In the genomic region with DNA sequence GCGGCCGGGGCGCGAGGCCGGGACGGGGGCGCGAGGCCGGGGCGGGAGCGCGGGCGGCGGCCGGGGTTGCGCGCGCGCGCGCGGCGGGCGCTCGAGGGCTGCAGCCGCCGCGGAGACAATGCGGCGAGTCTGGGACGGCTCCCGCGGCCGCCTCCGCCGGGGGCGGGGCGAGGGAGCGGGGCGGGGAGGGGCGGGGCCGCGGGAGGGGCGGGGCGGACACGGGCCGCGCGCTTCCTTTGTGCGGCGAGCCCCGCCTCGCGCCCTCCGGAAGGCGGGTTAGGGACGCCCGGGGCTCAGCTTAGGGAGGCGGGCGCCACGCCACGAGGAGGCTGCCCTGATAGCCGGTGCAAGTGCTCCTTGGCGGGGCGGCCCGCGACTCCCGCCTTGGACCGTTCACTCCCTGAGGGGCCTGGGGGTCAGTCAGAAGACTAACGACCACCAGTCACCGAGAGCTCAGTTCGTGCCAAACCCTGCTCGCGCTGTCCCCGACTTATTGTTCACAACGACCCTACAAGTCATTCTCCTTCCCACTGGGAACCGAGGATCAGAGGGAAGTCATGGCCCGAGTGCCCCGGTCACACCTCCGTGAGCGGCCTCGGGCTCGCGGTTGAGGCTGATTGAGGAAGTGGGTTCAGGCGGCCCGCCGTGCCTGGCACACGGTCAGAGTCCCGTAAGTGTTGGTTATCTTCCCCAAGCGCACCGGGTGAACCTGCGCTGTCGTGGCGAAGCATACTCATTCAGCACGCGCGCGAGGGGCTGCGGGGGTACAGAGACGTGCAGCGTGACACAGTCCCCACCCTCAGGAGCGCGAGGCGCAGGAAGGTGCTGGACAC, we compare ENCODE assay signal across 9 cellular contexts. TPM values are rescaled to one million over a fixed set of nuclear protein-coding genes. Genes with fewer than 3 reads are reported as not detected.
DNase-seq lines count a peak whose midpoint lies in the region; ATAC-seq lines count a peak whose summit lies in the region.
"Had no signal": no experiment of that assay in that cellular context is flagged by ENCODE, and none has a peak within 500 bp of the region (broad histone marks: within the 10 kb centered on the region; RNA-seq: fewer than 3 reads in every experiment).

No MANE protein-coding gene starts in this region.

- H3K27me3 Mint-ChIP-seq in CD4-positive, CD25-positive, alpha-beta regulatory T cell, result peaks cover 4% of the 10 kb centered on the region
- peaks cover 3% of the 10 kb centered on the region for H3K27me3 Mint-ChIP-seq in activated CD8-positive, alpha-beta T cell treated with anti-CD3 and anti-CD28 coated beads, Interleukin-2, amount 10 ng/mL, durations not matched to agents 7 days and 5 days (ENCODE audit: low read depth)

- ATAC-seq in CD4-positive, CD25-positive, alpha-beta regulatory T cell (ENCODE audit: low read depth in 2 of 2), result peak; percentile 89 to 90
- ATAC-seq in GM19395 (IDR thresholded peaks at IDR 0.05; ENCODE audit: unreplicated experiment), result peak; percentile 62
- ATAC-seq in HG03469 (IDR thresholded peaks at IDR 0.05; ENCODE audit: unreplicated experiment), result peak; percentile 45
- peak; percentile 91 for ATAC-seq in activated CD8-positive, alpha-beta T cell treated with anti-CD3 and anti-CD28 coated beads, Interleukin-2, amount 10 ng/mL, durations not matched to agents 7 days and 5 days

- CTCF ChIA-PET in activated CD8-positive, alpha-beta T cell treated with anti-CD3 and anti-CD28 coated beads, Interleukin-2, amount 10 ng/mL, durations not matched to agents 7 days and 5 days (lab: Charles Lee), result interaction anchor here (0.7 to 2.7 kb wide), 4 partner anchors 13 to 54 kb away, joined by 3 to 14 read pairs (median 4); no protein-coding TSS in a partner anchor

- peaks cover 9% of the 10 kb centered on the region for H3K36me3 Mint-ChIP-seq in CD4-positive, CD25-positive, alpha-beta regulatory T cell
- peaks cover 26% of the 10 kb centered on the region for H3K36me3 Mint-ChIP-seq in activated CD8-positive, alpha-beta T cell treated with anti-CD3 and anti-CD28 coated beads, Interleukin-2, amount 10 ng/mL, durations not matched to agents 7 days and 5 days (ENCODE audit: low read depth)

- no peaks in the 10 kb centered on the region for H3K27me3 ChIP-seq in CD4-positive, CD25-positive, alpha-beta regulatory T cell (ENCODE audit: control insufficient read depth, insufficient read depth, low read length)

- peaks cover 28 to 52% (median 39%) of the 10 kb centered on the region in 4 donors for H3K4me1 Mint-ChIP-seq in CD4-positive, CD25-positive, alpha-beta regulatory T cell
- H3K4me1 Mint-ChIP-seq in activated CD8-positive, alpha-beta T cell treated with anti-CD3 and anti-CD28 coated beads, Interleukin-2, amount 10 ng/mL, durations not matched to agents 7 days and 5 days (ENCODE audit: low read depth), result peaks cover 44% of the 10 kb centered on the region

- H3K36me3 ChIP-seq in CD4-positive, CD25-positive, alpha-beta regulatory T cell (ENCODE audit: control insufficient read depth, insufficient read depth, low read length), result no peaks in the 10 kb centered on the region

- no peaks in the 10 kb centered on the region for H3K9me3 Mint-ChIP-seq in CD4-positive, CD25-positive, alpha-beta regulatory T cell
- no peaks in the 10 kb centered on the region for H3K9me3 Mint-ChIP-seq in activated CD8-positive, alpha-beta T cell treated with anti-CD3 and anti-CD28 coated beads, Interleukin-2, amount 10 ng/mL, durations not matched to agents 7 days and 5 days (ENCODE audit: insufficient read depth)

- H3K9me3 ChIP-seq in CD4-positive, CD25-positive, alpha-beta regulatory T cell (ENCODE audit: control insufficient read depth in 2 of 2, low read length in 2 of 2), result no peaks in the 10 kb centered on the region

- H3K27ac ChIP-seq in CD4-positive, CD25-positive, alpha-beta regulatory T cell (ENCODE audit: insufficient read depth, low read length, poor library complexity, severe bottlenecking), result peak overlapping the region; percentile 67

- H3K4me3 Mint-ChIP-seq in CD4-positive, CD25-positive, alpha-beta regulatory T cell, result peak overlapping the region; percentile 89 to 96 (median 92)
- H3K4me3 Mint-ChIP-seq in activated CD8-positive, alpha-beta T cell treated with anti-CD3 and anti-CD28 coated beads, Interleukin-2, amount 10 ng/mL, durations not matched to agents 7 days and 5 days, result peak overlapping the region; percentile 84

- peak; percentile 76 to 87 (median 76) for DNase-seq in CD4-positive, CD25-positive, alpha-beta regulatory T cell
- DNase-seq in NCI-H82 (lab: John Stamatoyannopoulos, UW) (peak; percentile 94), medulla oblongata (ENCODE audit: extremely low spot score) (peak; percentile 90)
- DNase-seq in activated CD8-positive, alpha-beta T cell treated with anti-CD3 and anti-CD28 coated beads, Interleukin-2, amount 10 ng/mL, durations not matched to agents 7 days and 5 days, result peak; percentile 82
- DNase-seq in effector CD8-positive, alpha-beta T cell (lab: John Stamatoyannopoulos, UW), result peak; percentile 67
- peak; percentile 57 to 63 (median 60) for DNase-seq in stimulated activated CD4-positive, alpha-beta T cell treated with anti-CD3 and anti-CD28 coated beads, TNF-alpha, amount 100 ng/mL, for 48 hours (ENCODE audit: low read depth in 3 of 3)

- peak overlapping the region; percentile 77 for H3K4me3 ChIP-seq in CD4-positive, CD25-positive, alpha-beta regulatory T cell (ENCODE audit: low read depth, low read length)

- peaks cover 39% of the 10 kb centered on the region for H3K4me1 ChIP-seq in CD4-positive, CD25-positive, alpha-beta regulatory T cell (ENCODE audit: control insufficient read depth, insufficient read depth, low read length, poor library complexity, severe bottlenecking)

- POLR2A ChIA-PET in activated CD8-positive, alpha-beta T cell treated with anti-CD3 and anti-CD28 coated beads, Interleukin-2, amount 10 ng/mL, durations not matched to agents 7 days and 5 days (lab: Charles Lee), result interaction anchor here (0.8 to 1.0 kb wide), 6 partner anchors 8 to 168 kb away, joined by 3 to 4 read pairs (median 3); a partner anchor contains a TSS

- H3K27ac Mint-ChIP-seq in CD4-positive, CD25-positive, alpha-beta regulatory T cell, result peak overlapping the region; percentile 32 to 90 (median 87)
- peak overlapping the region; percentile 93 for H3K27ac Mint-ChIP-seq in activated CD8-positive, alpha-beta T cell treated with anti-CD3 and anti-CD28 coated beads, Interleukin-2, amount 10 ng/mL, durations not matched to agents 7 days and 5 days

RNA-seq across cellular contexts. Expression of a gene that starts 29.1 kb away (rescaled TPM):
- total RNA-seq in CD4-positive, CD25-positive, alpha-beta regulatory T cell, result not detected
- not detected for polyA plus RNA-seq in CD4-positive, CD25-positive, alpha-beta regulatory T cell
- not detected for total RNA-seq in activated CD8-positive, alpha-beta T cell treated with anti-CD3 and anti-CD28 coated beads, Interleukin-2, amount 10 ng/mL, durations not matched to agents 7 days and 5 days
- total RNA-seq: dermis microvascular lymphatic vessel endothelial cell had no signal

Comparison
In these comparisons a context has a peak if more than half of its experiments do, and no peak if none do; other contexts are left out.
1. Peak in every context shown above with its lines: DNase-seq, ATAC-seq, H3K4me3 ChIP-seq and H3K27ac ChIP-seq.